Comparison of ENCODE assay signal across 9 cellular contexts in genomic region chr20:61281286-61281795, GRCh38. TPM values are rescaled to one million over a fixed set of nuclear protein-coding genes. Genes with fewer than 3 reads are reported as not detected.
"Had no signal": no experiment of that assay in that cellular context is flagged by ENCODE, and none has a peak within 500 bp of the region (broad histone marks: within the 10 kb centered on the region; RNA-seq: fewer than 3 reads in every experiment).

No MANE protein-coding gene starts in this region.

- H3K9ac ChIP-seq: GM23248, KMS-11 had no signal

- FAIRE-seq: H54 had no signal

- H2AFZ ChIP-seq: GM23248 had no signal

- H3K4me3 ChIP-seq: GM23248 had no signal

- DNase-seq: GM23248, GOT3, H9, HCEC 1CT, KBM-7 had no signal

- H3K27ac ChIP-seq: GM23248, KMS-11 had no signal

- H3K4me2 ChIP-seq: KMS-11 had no signal

RNA-seq across cellular contexts. Expression of gene CDH4, which starts 29.3 kb away (rescaled TPM):
- total RNA-seq: HT-29 had no signal
- polyA plus RNA-seq: IgD-negative memory B cell had no signal
